In genomic region chr21:45018131-45019075, GRCh38 we compare ENCODE assay signal across 8 cellular contexts. TPM values are rescaled to one million over a fixed set of nuclear protein-coding genes. Genes with fewer than 3 reads are reported as not detected.
DNase-seq lines count a peak whose midpoint lies in the region; ATAC-seq, FAIRE-seq and TF ChIP-seq lines count a peak whose summit lies in the region.

No MANE protein-coding gene starts in this region.

- peaks cover 10% of the 10 kb centered on the region for H3K9me3 Mint-ChIP-seq in nephron

- peak; percentile 37 for FAIRE-seq in endothelial cell of umbilical vein (lab: Jason Lieb, UNC)

- peaks cover 53% of the 10 kb centered on the region for H3K27me3 Mint-ChIP-seq in nephron (ENCODE audit: low read depth)

- in situ Hi-C loops in Panc1 (cut with HindIII; ENCODE audit: low pct_unique_long_range_greater_than_20kb, low sequenced_read_pairs), result no loop called here

- H3K4me1 Mint-ChIP-seq in nephron, result peaks cover 32% of the 10 kb centered on the region

- ATAC-seq in Panc1 (no peak), GM19395 (IDR thresholded peaks at IDR 0.05; ENCODE audit: unreplicated experiment) (no peak)

- H4K20me1 ChIP-seq in endothelial cell of umbilical vein (replicated peaks; ENCODE audit: control insufficient read depth, extremely low read depth, insufficient read depth, low read length), result no peaks in the 10 kb centered on the region

- POLR2A ChIA-PET in Panc1 (lab: Charles Lee), result no interaction called here
- POLR2A ChIA-PET in endothelial cell of umbilical vein (lab: Charles Lee), result no interaction called here

- H3K36me3 Mint-ChIP-seq in nephron (ENCODE audit: low read depth), result peaks cover under 1% of the 10 kb centered on the region

- no peaks in the 10 kb centered on the region for H3K9me3 ChIP-seq in Panc1 (ENCODE audit: control insufficient read depth, insufficient read depth, low read depth, low read length)
- H3K9me3 ChIP-seq in endothelial cell of umbilical vein (replicated peaks; ENCODE audit: control insufficient read depth, insufficient read depth, low read length), result no peaks in the 10 kb centered on the region

- H3K4me3 ChIP-seq in AG10803 (ENCODE audit: low read length) (peak overlapping the region; percentile 39), Panc1 (ENCODE audit: low read depth in 2 of 2, low read length in 2 of 2) (peak overlapping the region; percentile 22 to 31; a peak in 3 of 4 replicates), endothelial cell of umbilical vein (replicated peaks in 1 of 3; ENCODE audit: insufficient read depth in 1 of 3, low read depth in 1 of 3, low read length in 3 of 3) (peak overlapping the region in 2 of 3 experiments; percentile 23 to 30)

- peak overlapping the region; percentile 33 for H3K4me2 ChIP-seq in endothelial cell of umbilical vein (ENCODE audit: insufficient read depth, low read length)

- H3K4me3 Mint-ChIP-seq in nephron, result peak overlapping the region; percentile 83 to 85 (median 85)

- no peaks in the 10 kb centered on the region for H3K9me1 ChIP-seq in endothelial cell of umbilical vein (replicated peaks; ENCODE audit: control insufficient read depth, extremely low read depth, insufficient read depth, low read length)

- CTCF ChIA-PET in Panc1 (lab: Charles Lee), result no interaction called here
- CTCF ChIA-PET in endothelial cell of umbilical vein (lab: Charles Lee), result no interaction called here

- H3K27ac ChIP-seq in Panc1 (ENCODE audit: low read length), result no peak overlapping the region
- no peak overlapping the region for H3K27ac ChIP-seq in endothelial cell of umbilical vein (ENCODE audit: insufficient read depth, low read depth, low read length)

- TF ChIP-seq CTCF in AG10803 (conservative IDR thresholded peaks at IDR 0.05; ENCODE audit: low read length) (no peak), Panc1 (IDR thresholded peaks at IDR 0.05) (no peak), endothelial cell of umbilical vein (IDR thresholded peaks at IDR 0.05; ENCODE audit: extremely low read depth in 1 of 2, insufficient read depth in 1 of 2, low read depth in 1 of 2, low read length in 2 of 2) (no peak), nephron (IDR thresholded peaks at IDR 0.05; ENCODE audit: unreplicated experiment in 3 of 3) (no peak)

- peaks cover under 1% of the 10 kb centered on the region; the same call in 1 of the 2 replicates for H3K4me1 ChIP-seq in Panc1 (ENCODE audit: control insufficient read depth, insufficient read depth, low read length)
- peaks cover 10% of the 10 kb centered on the region for H3K4me1 ChIP-seq in endothelial cell of umbilical vein (ENCODE audit: control insufficient read depth, extremely low read depth, insufficient read depth, low read length)

- DNase-seq in AG10803 (ENCODE audit: low read depth) (no peak), Panc1 (ENCODE audit: low read depth, low spot score) (no peak), endothelial cell of umbilical vein (ENCODE audit: low read depth, low spot score) (no peak), COLO668 (lab: John Stamatoyannopoulos, UW; ENCODE audit: unreplicated experiment) (no peak), NOMO-1 (lab: John Stamatoyannopoulos, UW; ENCODE audit: unreplicated experiment in 2 of 2) (no peak), activated gamma-delta T cell treated with Interleukin-2 at 50 U/mL for 16 hours (no peak)

- H2AFZ ChIP-seq in endothelial cell of umbilical vein (ENCODE audit: low read depth, low read length), result peak overlapping the region; percentile 77

- no peak for TF ChIP-seq POLR2A in endothelial cell of umbilical vein (IDR thresholded peaks at IDR 0.05; ENCODE audit: low read depth, low read length)

- BruUV-seq in Panc1 (replicated peaks; lab: Mats Ljungman, UMichigan), result no TSS peak
- BruUV-seq in endothelial cell of umbilical vein (replicated peaks; lab: Mats Ljungman, UMichigan), result TSS peak; percentile 9

- intact Hi-C loops in Panc1 (cut with micrococcal nuclease; ENCODE audit: unreplicated experiment), result no loop called here
- intact Hi-C loops in endothelial cell of umbilical vein (cut with micrococcal nuclease), result no loop called here

- peak overlapping the region; percentile 41 for H3K9ac ChIP-seq in endothelial cell of umbilical vein (replicated peaks; ENCODE audit: extremely low read depth, insufficient read depth, low read length)

- dilution Hi-C loops in endothelial cell of umbilical vein (cut with MboI; ENCODE audit: extremely low pct_ligation_motif_present, low sequenced_read_pairs), result no loop called here

- H3K27me3 ChIP-seq in Panc1 (ENCODE audit: control insufficient read depth, insufficient read depth, low read length), result no peaks in the 10 kb centered on the region
- no peaks in the 10 kb centered on the region for H3K27me3 ChIP-seq in endothelial cell of umbilical vein (ENCODE audit: control insufficient read depth in 2 of 2, insufficient read depth in 2 of 2, low read length in 2 of 2)

- H3K36me3 ChIP-seq in Panc1 (ENCODE audit: control insufficient read depth, insufficient read depth, low read length) (no peaks in the 10 kb centered on the region), endothelial cell of umbilical vein (ENCODE audit: control insufficient read depth in 2 of 2, extremely low read depth in 1 of 2, insufficient read depth in 2 of 2, low read length in 2 of 2) (no peaks in the 10 kb centered on the region)

- H3K27ac Mint-ChIP-seq in nephron, result peak overlapping the region in 1 of 3 experiments; percentile 77

- no peaks in the 10 kb centered on the region for H3K79me2 ChIP-seq in endothelial cell of umbilical vein (ENCODE audit: control insufficient read depth, insufficient read depth, low read length)

TF ChIP-seq in endothelial cell of umbilical vein, 7 proteins besides CTCF, POLR2A, EP300 and RAD21:
- TF ChIP-seq EZH2 (IDR thresholded peaks at IDR 0.05; ENCODE audit: borderline replicate concordance, low read depth, low read length, severe bottlenecking) (no peak), MAX (IDR thresholded peaks at IDR 0.05; ENCODE audit: insufficient read depth, insufficient read length) (no peak), MYC (IDR thresholded peaks at IDR 0.05; ENCODE audit: low read depth, low read length) (no peak), JUN (IDR thresholded peaks at IDR 0.05; ENCODE audit: borderline replicate concordance, insufficient read depth, insufficient read length, low read depth) (no peak), FOS (IDR thresholded peaks at IDR 0.05; ENCODE audit: borderline replicate concordance, insufficient read depth, low read length) (no peak), POLR2AphosphoS5 (IDR thresholded peaks at IDR 0.05; ENCODE audit: insufficient read depth, low read depth, low read length) (no peak), GATA2 (IDR thresholded peaks at IDR 0.05; ENCODE audit: insufficient read depth, insufficient read length, low read depth, low read length) (no peak)

RNA-seq across cellular contexts. Expression of gene ADARB1, which starts 56.0 kb away (rescaled TPM):
- 15.0 TPM for total RNA-seq in Panc1 (2021; ENCODE audit: unreplicated experiment)
- polyA plus RNA-seq in Panc1 (2012; ENCODE audit: insufficient read length), result 9.3 TPM
- 54.3 and 55.5 TPM in 2 replicates for total RNA-seq in endothelial cell of umbilical vein
- polyA plus RNA-seq in endothelial cell of umbilical vein, result 17.8 and 32.5 TPM in 2 replicates
- 17.4 and 18.8 TPM in 2 replicates for polyA plus RNA-seq in endothelial cell of umbilical vein (2011; cell fraction: cytosol; rRNA removed)
- 88.3 and 92.8 TPM in 2 replicates for polyA plus RNA-seq in endothelial cell of umbilical vein (2011; cell fraction: nucleus; rRNA removed)
- polyA plus RNA-seq in endothelial cell of umbilical vein (2012), result 29.3 and 33.4 TPM in 2 replicates
- 41.5 and 43.3 TPM in 2 replicates for polyA minus RNA-seq in endothelial cell of umbilical vein
- polyA minus RNA-seq in endothelial cell of umbilical vein (2011; cell fraction: cytosol; rRNA and poly(A)+ RNA removed), result 54.5 TPM
- polyA minus RNA-seq in endothelial cell of umbilical vein (2011; cell fraction: nucleus; rRNA and poly(A)+ RNA removed), result 48.7 and 51.7 TPM in 2 replicates
